In genomic region chr4:15001825-15002658, GRCh38 we compare ENCODE assay signal across 8 cellular contexts. TPM values are rescaled to one million over a fixed set of nuclear protein-coding genes. Genes with fewer than 3 reads are reported as not detected.
DNase-seq lines count a peak whose midpoint lies in the region; ATAC-seq, FAIRE-seq and TF ChIP-seq lines count a peak whose summit lies in the region.

TSS of gene CPEB2 (plus strand) at chr4:15002481. CDS start at chr4:15002674, 193 bp downstream.

- peak; percentile 56 for ATAC-seq in HG02623 (IDR thresholded peaks at IDR 0.05; ENCODE audit: unreplicated experiment)
- peak; percentile 77 for ATAC-seq in T-helper 17 cell
- ATAC-seq in left cardiac atrium = peak; percentile 84 to 88

- H3K4me1 Mint-ChIP-seq in T-helper 17 cell = peaks cover 18% of the 10 kb centered on the region

- TF ChIP-seq CTCF in prostate gland (IDR thresholded peaks at IDR 0.05) = peak in 1 of 4 experiments; percentile 14

- H3K4me1 ChIP-seq in prostate gland (replicated peaks) = no peaks in the 10 kb centered on the region

- TF ChIP-seq POLR2A in GM12892 (IDR thresholded peaks at IDR 0.05; ENCODE audit: low read depth, low read length) (peak; percentile 93), prostate gland (IDR thresholded peaks at IDR 0.05) (peak; percentile 98)

- peak within 1 kb of the TSS; percentile 99 to 100 for H3K27ac ChIP-seq in prostate gland

- H3K27me3 ChIP-seq in prostate gland (replicated peaks; ENCODE audit: insufficient read depth) = no peaks in the 10 kb centered on the region

- 0% methylated on average over 59 of the region's 106 CpGs for WGBS in prostate gland

- peak within 1 kb of the TSS; percentile 96 to 99 for H3K4me3 ChIP-seq in prostate gland

- no peaks in the 10 kb centered on the region for H3K36me3 ChIP-seq in prostate gland

- H3K27ac Mint-ChIP-seq in T-helper 17 cell = peak within 1 kb of the TSS; percentile 87

- peak within 1 kb of the TSS; percentile 92 for H3K4me3 Mint-ChIP-seq in T-helper 17 cell

- peak; percentile 69 for DNase-seq in GM12892 (ENCODE audit: insufficient read length)
- DNase-seq in NCI-H1092 treated with DMSO at 0.1 percent for 48 hours (lab: John Stamatoyannopoulos, UW) = peak; percentile 97
- DNase-seq in T-helper 17 cell = peak; percentile 85 to 87 (median 86)
- peak; percentile 81 to 100 (median 93) for DNase-seq in amygdala (lab: John Stamatoyannopoulos, UW)
- DNase-seq in left cardiac atrium = peak; percentile 96
- DNase-seq in prostate gland (ENCODE audit: low spot score) = peak; percentile 96
- DNase-seq in ureter (ENCODE audit: low spot score) = peak; percentile 95

- H3K36me3 Mint-ChIP-seq in T-helper 17 cell (ENCODE audit: low read depth) = no peaks in the 10 kb centered on the region

- intact Hi-C loops in left cardiac atrium (cut with DNase I) (loop anchor here in 1 of 2 donors (5.0 kb wide), 1 partner anchor 85 kb away; no protein-coding TSS in a partner anchor), prostate gland (cut with DNase I) (loop anchor here (10.0 kb wide), 4 partner anchors 137 to 653 kb away; partner anchors contain the start of gene FBXL5)

- H3K27me3 Mint-ChIP-seq in T-helper 17 cell = no peaks in the 10 kb centered on the region

- FAIRE-seq in GM12892 (lab: Jason Lieb, UNC) = peak; percentile 100

- no peaks in the 10 kb centered on the region for H3K9me3 ChIP-seq in T-helper 17 cell (ENCODE audit: control insufficient read depth, low read length, poor library complexity, severe bottlenecking)
- no peaks in the 10 kb centered on the region for H3K9me3 ChIP-seq in prostate gland

RNA-seq across cellular contexts. Expression of gene CPEB2, which starts in this region (rescaled TPM):
- 5.5 TPM for polyA plus RNA-seq in GM12892 (2012; ENCODE audit: missing spikeins)
- total RNA-seq in T-helper 17 cell = 10 to 100 TPM; 17.2 to 29.3 TPM
- total RNA-seq in left cardiac atrium = 10 to 100 TPM; 10.4 to 15.8 TPM
- 10 to 100 TPM; 14.5 to 47.3 TPM for total RNA-seq in prostate gland
- total RNA-seq in ureter = 19.8 TPM

Comparison
In these comparisons a context has a peak if more than half of its experiments do, and no peak if none do; other contexts are left out.
1. Peak in every context shown above with its lines: DNase-seq, ATAC-seq, H3K4me3 ChIP-seq and H3K27ac ChIP-seq.